14 cellular contexts compared by ENCODE assay signal in the genomic region with DNA sequence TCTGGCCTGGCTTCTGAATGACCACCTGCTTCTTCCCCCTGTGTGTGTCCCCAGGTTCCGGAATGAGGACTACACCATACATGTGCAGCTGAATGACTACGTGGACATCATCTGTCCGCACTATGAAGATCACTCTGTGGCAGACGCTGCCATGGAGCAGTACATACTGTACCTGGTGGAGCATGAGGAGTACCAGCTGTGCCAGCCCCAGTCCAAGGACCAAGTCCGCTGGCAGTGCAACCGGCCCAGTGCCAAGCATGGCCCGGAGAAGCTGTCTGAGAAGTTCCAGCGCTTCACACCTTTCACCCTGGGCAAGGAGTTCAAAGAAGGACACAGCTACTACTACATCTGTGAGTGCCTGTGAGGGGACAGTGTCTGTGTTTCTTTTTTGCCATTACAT. TPM values are rescaled to one million over a fixed set of nuclear protein-coding genes. Genes with fewer than 3 reads are reported as not detected.
DNase-seq lines count a peak whose midpoint lies in the region; ATAC-seq and TF ChIP-seq lines count a peak whose summit lies in the region.
"Had no signal": no experiment of that assay in that cellular context is flagged by ENCODE, and none has a peak within 500 bp of the region (broad histone marks: within the 10 kb centered on the region; RNA-seq: fewer than 3 reads in every experiment).

No MANE protein-coding gene starts in this region.

- H3K36me3 ChIP-seq in Peyer's patch (peaks cover 0 to 34% (median 0%) of the 10 kb centered on the region in 3 donors), subcutaneous abdominal adipose tissue (ENCODE audit: control insufficient read depth in 5 of 5, insufficient read depth in 5 of 5, low read length in 5 of 5) (peaks cover 0 to 29% (median 23%) of the 10 kb centered on the region in 5 donors), spleen (peaks cover 0 to 18% (median 0%) of the 10 kb centered on the region in 6 donors)
- no peaks in the 10 kb centered on the region for H3K36me3 ChIP-seq in CD8-positive, alpha-beta T cell (ENCODE audit: insufficient read depth, low read length)
- H3K36me3 ChIP-seq: BE2C, ovary had no signal

- H3K27me3 Mint-ChIP-seq in mesothelial cell of epicardium (ENCODE audit: low read depth), result peaks cover 8% of the 10 kb centered on the region
- no peaks in the 10 kb centered on the region for H3K27me3 Mint-ChIP-seq in CD8-positive, alpha-beta T cell (ENCODE audit: low read depth)

- H3K27ac ChIP-seq in Peyer's patch (peak overlapping the region in 3 of 4 donors; percentile 87 to 98 (median 98)), subcutaneous abdominal adipose tissue (ENCODE audit: low read depth, low read length) (peak overlapping the region; percentile 86), spleen (no peak overlapping the region)
- no peak overlapping the region for H3K27ac ChIP-seq in CD8-positive, alpha-beta T cell (ENCODE audit: low read depth, low read length)
- H3K27ac ChIP-seq: ovary had no signal

- intact Hi-C loops in CD8-positive, alpha-beta T cell (cut with DNase I, micrococcal nuclease), result loop anchor here in 1 of 2 experiments (10.0 kb wide), 1 partner anchor 806 kb away; the partner anchor contains the start of genes AQP10 and ATP8B2
- intact Hi-C loops in spleen (cut with DNase I; ENCODE audit: low total_unique reads), result no loop called here

- H3K4me3 ChIP-seq in Peyer's patch (peak overlapping the region in 2 of 4 donors; percentile 63 to 69), epithelial cell of proximal tubule (ENCODE audit: low read depth, low read length) (peak overlapping the region; percentile 87), subcutaneous abdominal adipose tissue (ENCODE audit: low read depth in 1 of 5, low read length in 5 of 5) (peak overlapping the region in 3 of 5 donors; percentile 38 to 89 (median 86)), spleen (no peak overlapping the region)
- no peak overlapping the region for H3K4me3 ChIP-seq in CD8-positive, alpha-beta T cell (ENCODE audit: low read depth, low read length)
- H3K4me3 ChIP-seq: ovary had no signal

- H3K4me1 Mint-ChIP-seq in mesothelial cell of epicardium, result peaks cover 64% of the 10 kb centered on the region
- peaks cover 58% of the 10 kb centered on the region for H3K4me1 Mint-ChIP-seq in CD8-positive, alpha-beta T cell (ENCODE audit: low read depth)

- TF ChIP-seq CTCF in Peyer's patch (IDR thresholded peaks at IDR 0.05) (no peak), epithelial cell of proximal tubule (conservative IDR thresholded peaks at IDR 0.05; ENCODE audit: low read depth, low read length) (no peak), mesothelial cell of epicardium (IDR thresholded peaks at IDR 0.05; ENCODE audit: unreplicated experiment) (no peak), spleen (IDR thresholded peaks at IDR 0.05 in 8 of 11, conservative IDR thresholded peaks at IDR 0.05 in 3 of 11) (no peak)
- no peak for TF ChIP-seq CTCF in CD8-positive, alpha-beta T cell (IDR thresholded peaks at IDR 0.05)

- CTCF ChIA-PET in CD8-positive, alpha-beta T cell (lab: Charles Lee), result interaction anchor here (0.9 to 4.7 kb wide), 4 partner anchors 15 to 80 kb away, joined by 3 to 24 read pairs (median 11); partner anchors contain the start of genes ADAM15 and KRTCAP2

- H3K9me3 ChIP-seq in Peyer's patch (no peaks in the 10 kb centered on the region), subcutaneous abdominal adipose tissue (ENCODE audit: control insufficient read depth in 5 of 5, low read length in 5 of 5) (peaks cover 0 to 3% (median 0%) of the 10 kb centered on the region in 5 donors), spleen (no peaks in the 10 kb centered on the region)
- H3K9me3 ChIP-seq in CD8-positive, alpha-beta T cell (ENCODE audit: low read length), result no peaks in the 10 kb centered on the region
- H3K9me3 ChIP-seq: ovary had no signal

- H3K36me3 Mint-ChIP-seq in mesothelial cell of epicardium, result peaks cover 22% of the 10 kb centered on the region
- peaks cover 35% of the 10 kb centered on the region for H3K36me3 Mint-ChIP-seq in CD8-positive, alpha-beta T cell

- 89 to 95% (median 90%) methylated on average over 7 to 8 of the region's 8 CpGs for WGBS in spleen, 5 donors

- no peak for ATAC-seq in CD8-positive, alpha-beta T cell

- peak; percentile 93 to 96 for TF ChIP-seq POLR2A in Peyer's patch (IDR thresholded peaks at IDR 0.05)
- TF ChIP-seq POLR2A in spleen (IDR thresholded peaks at IDR 0.05), result no peak

- H3K27me3 ChIP-seq in Peyer's patch (no peaks in the 10 kb centered on the region), subcutaneous abdominal adipose tissue (ENCODE audit: control insufficient read depth in 5 of 5, insufficient read depth in 4 of 5, low read length in 5 of 5) (peaks cover 0 to 9% (median 5%) of the 10 kb centered on the region in 5 donors), spleen (replicated peaks in 1 of 7) (peaks cover 0 to 42% (median 34%) of the 10 kb centered on the region in 7 donors)
- no peaks in the 10 kb centered on the region for H3K27me3 ChIP-seq in CD8-positive, alpha-beta T cell (ENCODE audit: insufficient read depth, low read length)
- H3K27me3 ChIP-seq: BE2C, ovary had no signal

- peak overlapping the region; percentile 100 for H3K27ac Mint-ChIP-seq in mesothelial cell of epicardium
- no peak overlapping the region for H3K27ac Mint-ChIP-seq in CD8-positive, alpha-beta T cell
- H3K27ac Mint-ChIP-seq: activated B cell treated with CpG ODN at 0.5 μM for 24 hours had no signal

- peak overlapping the region; percentile 84 for H3K4me3 Mint-ChIP-seq in mesothelial cell of epicardium
- H3K4me3 Mint-ChIP-seq in CD8-positive, alpha-beta T cell, result no peak overlapping the region
- H3K4me3 Mint-ChIP-seq: activated B cell treated with CpG ODN at 0.5 μM for 24 hours had no signal

- POLR2A ChIA-PET in CD8-positive, alpha-beta T cell (lab: Charles Lee), result no interaction called here

- peak overlapping the region in 1 of 5 donors; percentile 93 for H3K9ac ChIP-seq in subcutaneous abdominal adipose tissue (ENCODE audit: low read length in 5 of 5)

- peak in 2 of 3 donors; percentile 87 to 88 for DNase-seq in Peyer's patch
- no peak for DNase-seq in epithelial cell of proximal tubule (ENCODE audit: low read depth)
- DNase-seq in mesothelial cell of epicardium (ENCODE audit: low spot score in 2 of 2, unreplicated experiment in 2 of 2), result no peak
- DNase-seq in effector CD8-positive, alpha-beta T cell (lab: John Stamatoyannopoulos, UW), result no peak
- no peak for DNase-seq in CD8-positive, alpha-beta T cell
- DNase-seq in spleen, result no peak
- no peak for DNase-seq in T-helper 2 cell
- DNase-seq: activated B cell treated with CpG ODN at 0.5 μM for 24 hours; BE2C; glutamatergic neuron; H9; ovary; stimulated activated CD4-positive, alpha-beta T cell treated with anti-CD3 and anti-CD28 coated beads, Interleukin-1b, Interleukin-23, amount 100 ng/mL, for 48 hours had no signal

- no peaks in the 10 kb centered on the region for H3K9me3 Mint-ChIP-seq in mesothelial cell of epicardium
- no peaks in the 10 kb centered on the region for H3K9me3 Mint-ChIP-seq in CD8-positive, alpha-beta T cell
- H3K9me3 Mint-ChIP-seq: activated B cell treated with CpG ODN at 0.5 μM for 24 hours, H9 had no signal

- H3K4me1 ChIP-seq in Peyer's patch (peaks cover 0 to 28% (median 20%) of the 10 kb centered on the region in 4 donors), subcutaneous abdominal adipose tissue (ENCODE audit: control insufficient read depth in 5 of 5, insufficient read depth in 5 of 5, low read length in 5 of 5) (peaks cover 25 to 84% (median 72%) of the 10 kb centered on the region in 5 donors), spleen (peaks cover 35 to 73% (median 46%) of the 10 kb centered on the region in 6 donors)
- peaks cover 42% of the 10 kb centered on the region for H3K4me1 ChIP-seq in CD8-positive, alpha-beta T cell (ENCODE audit: insufficient read depth, low read length)

RNA-seq across cellular contexts. Expression of gene EFNA1, which starts 3.6 kb away (rescaled TPM):
- 100 to 1,000 TPM in 3 of 4 donors, 10 to 100 TPM in 1; 13.2 to 166 (median 145) TPM for total RNA-seq in Peyer's patch
- total RNA-seq in epithelial cell of proximal tubule, result 26.3 and 45.3 TPM in 2 replicates
- total RNA-seq in mesothelial cell of epicardium, result 92.4 to 94.8 TPM (median 93.1 TPM) in 3 replicates
- total RNA-seq in CD8-positive, alpha-beta T cell, result 10 to 100 TPM in 1 of 2 experiments, 1 to 10 TPM in 1; 7.3 to 10.4 TPM
- 10 to 100 TPM in 5 of 7 donors, 1 to 10 TPM in 2; 8.0 to 19.4 (median 10.3) TPM for total RNA-seq in spleen
- 1 to 10 TPM; 3.7 to 8.0 (median 7.8) TPM for polyA plus RNA-seq in spleen
- total RNA-seq: activated B cell treated with CpG ODN at 0.5 μM for 24 hours had no signal

RNA-seq across cellular contexts. Expression of gene SLC50A1, which starts 4.4 kb away (rescaled TPM):
- total RNA-seq in Peyer's patch, result 10 to 100 TPM; 42.5 to 83.3 (median 46.7) TPM
- total RNA-seq in epithelial cell of proximal tubule, result 32.7 and 37.7 TPM in 2 replicates
- 25.6 to 33.5 TPM (median 25.9 TPM) in 3 replicates for total RNA-seq in mesothelial cell of epicardium
- 10 to 100 TPM; 12.9 to 14.2 TPM for total RNA-seq in CD8-positive, alpha-beta T cell
- total RNA-seq in spleen, result 10 to 100 TPM; 28.4 to 41.4 (median 38.2) TPM
- 10 to 100 TPM; 60.1 to 73.8 (median 72.5) TPM for polyA plus RNA-seq in spleen

RNA-seq across cellular contexts. Expression of gene DPM3, which starts 9.0 kb away (rescaled TPM):
- total RNA-seq in Peyer's patch, result 10 to 100 TPM; 33.5 to 89.2 (median 65.0) TPM
- total RNA-seq in epithelial cell of proximal tubule, result 28.6 and 77.8 TPM in 2 replicates
- total RNA-seq in mesothelial cell of epicardium, result 49.7 to 60.9 TPM (median 54.1 TPM) in 3 replicates
- total RNA-seq in CD8-positive, alpha-beta T cell, result 10 to 100 TPM; 15.6 to 16.7 TPM
- total RNA-seq in spleen, result 10 to 100 TPM; 25.0 to 62.4 (median 49.9) TPM
- polyA plus RNA-seq in spleen, result 100 to 1,000 TPM; 205 to 262 (median 229) TPM

RNA-seq across cellular contexts. Expression of gene KRTCAP2, which starts 41.8 kb away (rescaled TPM):
- total RNA-seq in Peyer's patch (100 to 1,000 TPM; 111 to 137 (median 117) TPM), epithelial cell of proximal tubule (170 and 193 TPM in 2 replicates), mesothelial cell of epicardium (120 to 143 TPM (median 123 TPM) in 3 replicates), spleen (100 to 1,000 TPM; 113 to 154 (median 136) TPM)
- 10 to 100 TPM; 58.9 to 71.2 TPM for total RNA-seq in CD8-positive, alpha-beta T cell
- 100 to 1,000 TPM; 193 to 203 (median 200) TPM for polyA plus RNA-seq in spleen

RNA-seq across cellular contexts. Expression of gene TRIM46, which starts 42.4 kb away (rescaled TPM):
- not detected for total RNA-seq in Peyer's patch
- 3.4 and 9.4 TPM in 2 replicates for total RNA-seq in epithelial cell of proximal tubule
- total RNA-seq in mesothelial cell of epicardium, result 5.7 to 6.6 TPM (median 6.3 TPM) in 3 replicates
- total RNA-seq in CD8-positive, alpha-beta T cell, result 1 to 10 TPM; 1.1 TPM
- total RNA-seq in spleen, result 1 to 10 TPM in 6 of 7 donors, under 1 TPM in 1; 0.83 to 3.6 (median 1.6) TPM
- under 1 TPM; 0.35 to 0.77 (median 0.46) TPM for polyA plus RNA-seq in spleen

Comparison
In these comparisons a context has a peak if more than half of its experiments do, and no peak if none do; other contexts are left out.
1. DNase-seq: peak in Peyer's patch (2 of 3); none in epithelial cell of proximal tubule (single experiment), mesothelial cell of epicardium (0 of 2), effector CD8-positive, alpha-beta T cell (single experiment), CD8-positive, alpha-beta T cell (0 of 7), spleen (single experiment) and T-helper 2 cell (0 of 5).
2. H3K27ac ChIP-seq: peak in Peyer's patch (3 of 4) and subcutaneous abdominal adipose tissue (single experiment); none in CD8-positive, alpha-beta T cell (single experiment) and spleen (0 of 8).
3. H3K4me3 ChIP-seq: peak in epithelial cell of proximal tubule (single experiment) and subcutaneous abdominal adipose tissue (3 of 5); none in CD8-positive, alpha-beta T cell (single experiment) and spleen (0 of 8).
4. POLR2A ChIP-seq: peak in Peyer's patch (2 of 2); none in spleen (0 of 3).